ENCODE assay signal across 1 cellular context in genomic region chr6:142146828-142147662, GRCh38.
TF ChIP-seq lines count a peak whose summit lies in the region.

Gene NMBR, minus strand, starts transcription at chr6:142147122. Its CDS starts 58,464 bp downstream, at chr6:142088658.
Gene VTA1, plus strand, starts transcription at chr6:142147263. Its CDS starts 25 bp downstream, at chr6:142147288.

TF ChIP-seq in HEK293, 187 proteins besides CTCF, POLR2A, EP300 and RAD21 (continued from another document and continues in another):
- TF ChIP-seq ZFP37 (tag by site-specific recombination; IDR thresholded peaks at IDR 0.05) (peak; percentile 64; the same call in 1 of the 2 replicates), ZNF707 (tag by site-specific recombination; IDR thresholded peaks at IDR 0.05) (no peak), ZIC2 (tag by site-specific recombination; IDR thresholded peaks at IDR 0.05) (peak; percentile 45), ZSCAN5A (tag by site-specific recombination; IDR thresholded peaks at IDR 0.05) (no peak), ZNF266 (tag by site-specific recombination; IDR thresholded peaks at IDR 0.05; ENCODE audit: low read depth) (no peak), ZNF624 (tag by site-specific recombination; IDR thresholded peaks at IDR 0.05) (no peak), ZNF202 (tag by site-specific recombination; IDR thresholded peaks at IDR 0.05; ENCODE audit: borderline replicate concordance) (no peak), ZBTB17 (tag by site-specific recombination; IDR thresholded peaks at IDR 0.05) (peak; percentile 95), ZBTB7A (tag by site-specific recombination; IDR thresholded peaks at IDR 0.05; ENCODE audit: low read depth) (peak; percentile 37; the same call in 1 of the 2 replicates), ZNF423 (tag by site-specific recombination; IDR thresholded peaks at IDR 0.05) (no peak), ZNF140 (tag by site-specific recombination; IDR thresholded peaks at IDR 0.05) (no peak), GLI2 (tag by site-specific recombination; IDR thresholded peaks at IDR 0.05; ENCODE audit: borderline replicate concordance, low read depth) (no peak), ZBTB6 (tag by site-specific recombination; IDR thresholded peaks at IDR 0.05) (peak; percentile 67), INSM2 (tag by site-specific recombination; IDR thresholded peaks at IDR 0.05) (peak; percentile 78), ZNF544 (tag by site-specific recombination; IDR thresholded peaks at IDR 0.05) (no peak), ZNF580 (tag by site-specific recombination; IDR thresholded peaks at IDR 0.05) (peak; percentile 95), ZBTB26 (tag by site-specific recombination; optimal IDR thresholded peaks at IDR 0.05) (peak; percentile 89), KLF1 (tag by site-specific recombination; IDR thresholded peaks at IDR 0.05) (peak; percentile 40; the same call in 1 of the 2 replicates), ZNF596 (tag by site-specific recombination; IDR thresholded peaks at IDR 0.05) (0 out of 2 replicates have a peak, but pooled peaks have one; percentile 17), ZFHX2 (tag by site-specific recombination; conservative IDR thresholded peaks at IDR 0.05) (peak; percentile 85), ZNF19 (tag by site-specific recombination; IDR thresholded peaks at IDR 0.05; ENCODE audit: low read depth) (no peak), RBAK (tag by site-specific recombination; IDR thresholded peaks at IDR 0.05) (no peak), ZNF776 (tag by site-specific recombination; IDR thresholded peaks at IDR 0.05; ENCODE audit: borderline replicate concordance) (no peak), ZNF146 (tag by site-specific recombination; IDR thresholded peaks at IDR 0.05) (no peak), ZNF777 (tag by site-specific recombination; IDR thresholded peaks at IDR 0.05; ENCODE audit: borderline replicate concordance) (no peak; the same call in 1 of the 2 replicates), TRIM28 (IDR thresholded peaks at IDR 0.05; ENCODE audit: borderline replicate concordance, low read length) (peak; percentile 97), ZNF37A (tag by site-specific recombination; IDR thresholded peaks at IDR 0.05) (no peak), ZNF585B (tag by site-specific recombination; IDR thresholded peaks at IDR 0.05) (no peak), ZNF121 (tag by site-specific recombination; IDR thresholded peaks at IDR 0.05) (peak; percentile 37; the same call in 1 of the 2 replicates), ZFP69B (tag by site-specific recombination; IDR thresholded peaks at IDR 0.05) (peak; percentile 73; the same call in 1 of the 2 replicates), ZNF514 (tag by site-specific recombination; IDR thresholded peaks at IDR 0.05) (no peak), HOXD13 (CRISPR knock-in tag; IDR thresholded peaks at IDR 0.05; ENCODE audit: borderline replicate concordance) (no peak), MZF1 (tag by site-specific recombination; IDR thresholded peaks at IDR 0.05; ENCODE audit: borderline replicate concordance) (peak; percentile 33; the same call in 1 of the 2 replicates), ZNF302 (tag by site-specific recombination; IDR thresholded peaks at IDR 0.05; ENCODE audit: low read depth) (no peak), ZNF341 (tag by site-specific recombination; IDR thresholded peaks at IDR 0.05; ENCODE audit: low read depth) (peak; percentile 37; the same call in 1 of the 2 replicates), SP3 (tag by site-specific recombination; IDR thresholded peaks at IDR 0.05) (peak; percentile 88), ZNF350 (tag by site-specific recombination; IDR thresholded peaks at IDR 0.05) (no peak), OSR2 (tag by site-specific recombination; IDR thresholded peaks at IDR 0.05) (0 out of 2 replicates have a peak, but pooled peaks have one; percentile 50), PRDM4 (tag by site-specific recombination; IDR thresholded peaks at IDR 0.05) (peak; percentile 43; the same call in 1 of the 2 replicates), ZNF561 (tag by site-specific recombination; IDR thresholded peaks at IDR 0.05; ENCODE audit: borderline replicate concordance) (peak; percentile 94), ZNF555 (tag by site-specific recombination; conservative IDR thresholded peaks at IDR 0.05) (no peak), ZNF626 (tag by site-specific recombination; IDR thresholded peaks at IDR 0.05) (no peak), ZBTB20 (tag by site-specific recombination; IDR thresholded peaks at IDR 0.05) (0 out of 2 replicates have a peak, but pooled peaks have one; percentile 24), ZNF211 (tag by site-specific recombination; IDR thresholded peaks at IDR 0.05; ENCODE audit: low read depth) (no peak), ZNF530 (tag by site-specific recombination; IDR thresholded peaks at IDR 0.05; ENCODE audit: low read depth) (no peak), ZNF558 (tag by site-specific recombination; IDR thresholded peaks at IDR 0.05) (peak; percentile 70; the same call in 1 of the 2 replicates), ZNF529 (tag by site-specific recombination; IDR thresholded peaks at IDR 0.05; ENCODE audit: insufficient replicate concordance) (no peak), ZNF433 (tag by site-specific recombination; IDR thresholded peaks at IDR 0.05; ENCODE audit: low read depth) (no peak), ZNF184 (tag by site-specific recombination; IDR thresholded peaks at IDR 0.05) (no peak), KLF10 (tag by site-specific recombination; IDR thresholded peaks at IDR 0.05) (0 out of 2 replicates have a peak, but pooled peaks have one; percentile 16), ZXDB (tag by site-specific recombination; IDR thresholded peaks at IDR 0.05) (peak; percentile 92), ZNF16 (tag by site-specific recombination; IDR thresholded peaks at IDR 0.05; ENCODE audit: low read depth) (no peak), ZSCAN18 (tag by site-specific recombination; IDR thresholded peaks at IDR 0.05) (no peak), ZNF501 (tag by site-specific recombination; IDR thresholded peaks at IDR 0.05) (peak; percentile 98), KLF16 (tag by site-specific recombination; IDR thresholded peaks at IDR 0.05) (peak; percentile 88), BCL11B (tag by site-specific recombination; IDR thresholded peaks at IDR 0.05; ENCODE audit: low read depth) (no peak), ZNF701 (tag by site-specific recombination; IDR thresholded peaks at IDR 0.05) (no peak), PRDM2 (tag by site-specific recombination; IDR thresholded peaks at IDR 0.05; ENCODE audit: borderline replicate concordance) (no peak)
